22 cellular contexts compared by ENCODE assay signal in genomic region chr15:38134252-38134651, GRCh38.
DNase-seq lines count a peak whose midpoint lies in the region; ATAC-seq and TF ChIP-seq lines count a peak whose summit lies in the region.
"Had no signal": no experiment of that assay in that cellular context is flagged by ENCODE, and none has a peak within 500 bp of the region (broad histone marks: within the 10 kb centered on the region; RNA-seq: fewer than 3 reads in every experiment).

No MANE protein-coding gene starts in this region.

- H3K27ac Mint-ChIP-seq in CD14-positive monocyte (peak overlapping the region in 6 of 7 donors; percentile 14 to 84 (median 51)), memory B cell (no peak overlapping the region), type B pancreatic cell (no peak overlapping the region)
- no peak overlapping the region for H3K27ac Mint-ChIP-seq in activated CD4-positive, alpha-beta T cell treated with anti-CD3 and anti-CD28 coated beads for 36 hours
- H3K27ac Mint-ChIP-seq: CD4-positive, alpha-beta memory T cell; HFFc6 had no signal

- H3K4me3 Mint-ChIP-seq in CD14-positive monocyte (no peak overlapping the region), memory B cell (no peak overlapping the region), type B pancreatic cell (no peak overlapping the region)
- H3K4me3 Mint-ChIP-seq in activated CD4-positive, alpha-beta T cell treated with anti-CD3 and anti-CD28 coated beads for 36 hours, result no peak overlapping the region
- H3K4me3 Mint-ChIP-seq: HFFc6 had no signal

- no peaks in the 10 kb centered on the region for H3K79me2 ChIP-seq in Karpas-422 (ENCODE audit: low read length)

- TF ChIP-seq CTCF in CD14-positive monocyte (IDR thresholded peaks at IDR 0.05), result no peak
- TF ChIP-seq CTCF in adrenal gland (IDR thresholded peaks at IDR 0.05), result no peak
- no peak for TF ChIP-seq CTCF in GM13976 (IDR thresholded peaks at IDR 0.05; ENCODE audit: borderline replicate concordance, control extremely low read depth, extremely low read depth, insufficient read depth, missing control alignments)
- no peak for TF ChIP-seq CTCF in type B pancreatic cell (conservative IDR thresholded peaks at IDR 0.05)

- H3K4me2 ChIP-seq in Karpas-422 (ENCODE audit: low read depth, low read length, poor library complexity, severe bottlenecking), result no peak overlapping the region
- H3K4me2 ChIP-seq: KMS-11, SK-N-SH had no signal

- no peak for TF ChIP-seq POLR2A in adrenal gland (IDR thresholded peaks at IDR 0.05)

- H3K9me3 ChIP-seq in Karpas-422 (ENCODE audit: low read length), result no peaks in the 10 kb centered on the region
- H3K9me3 ChIP-seq in adrenal gland (replicated peaks in 1 of 3), result no peaks in the 10 kb centered on the region
- H3K9me3 ChIP-seq: MG63, SK-N-SH had no signal

- H3K27ac ChIP-seq in Karpas-422 (ENCODE audit: low read length), result no peak overlapping the region
- no peak overlapping the region for H3K27ac ChIP-seq in adrenal gland
- H3K27ac ChIP-seq: KMS-11 had no signal

- H3K27me3 ChIP-seq in Karpas-422 (ENCODE audit: low read length) (no peaks in the 10 kb centered on the region), adrenal gland (no peaks in the 10 kb centered on the region)
- H3K27me3 ChIP-seq: MG63 had no signal

- H3K36me3 Mint-ChIP-seq in CD14-positive monocyte, result no peaks in the 10 kb centered on the region
- H3K36me3 Mint-ChIP-seq in memory B cell, result no peaks in the 10 kb centered on the region
- H3K36me3 Mint-ChIP-seq in activated CD4-positive, alpha-beta T cell treated with anti-CD3 and anti-CD28 coated beads for 36 hours (ENCODE audit: low read depth), result no peaks in the 10 kb centered on the region
- no peaks in the 10 kb centered on the region for H3K36me3 Mint-ChIP-seq in type B pancreatic cell
- H3K36me3 Mint-ChIP-seq: CD4-positive, alpha-beta memory T cell had no signal

- no peaks in the 10 kb centered on the region for H4K20me1 ChIP-seq in Karpas-422 (ENCODE audit: insufficient read depth, low read depth, low read length)

- peaks cover 4 to 12% (median 5%) of the 10 kb centered on the region in 3 donors for H3K27me3 Mint-ChIP-seq in CD14-positive monocyte (ENCODE audit: low read depth in 3 of 3)
- peaks cover 1% of the 10 kb centered on the region for H3K27me3 Mint-ChIP-seq in memory B cell
- H3K27me3 Mint-ChIP-seq in activated CD4-positive, alpha-beta T cell treated with anti-CD3 and anti-CD28 coated beads for 36 hours, result peaks cover 14% of the 10 kb centered on the region
- no peaks in the 10 kb centered on the region for H3K27me3 Mint-ChIP-seq in type B pancreatic cell

- whole genome bisulfite sequencing in adrenal gland, 4 donors, result 42 to 57% (median 44%) methylated on average over 3 of the region's 3 CpGs

- in situ Hi-C loops in GM13976 (cut with MboI; ENCODE audit: low sequenced_read_pairs, unreplicated experiment), result no loop called here

- ATAC-seq in memory B cell (ENCODE audit: low read depth), result peak; percentile 41
- no peak for ATAC-seq in activated CD4-positive, alpha-beta T cell treated with anti-CD3 and anti-CD28 coated beads for 36 hours
- ATAC-seq: Panc1 had no signal

- peaks cover 30% of the 10 kb centered on the region for H3K4me1 ChIP-seq in Karpas-422 (ENCODE audit: low read length)
- H3K4me1 ChIP-seq in adrenal gland (replicated peaks in 1 of 2), result peaks cover 0 to 17% of the 10 kb centered on the region in 2 donors

- H3K4me1 Mint-ChIP-seq in CD14-positive monocyte, result peaks cover 35% of the 10 kb centered on the region
- peaks cover 15% of the 10 kb centered on the region for H3K4me1 Mint-ChIP-seq in memory B cell
- H3K4me1 Mint-ChIP-seq in activated CD4-positive, alpha-beta T cell treated with anti-CD3 and anti-CD28 coated beads for 36 hours, result peaks cover 8% of the 10 kb centered on the region
- H3K4me1 Mint-ChIP-seq in type B pancreatic cell (ENCODE audit: unreplicated experiment), result peaks cover 28% of the 10 kb centered on the region

- CTCF ChIA-PET in activated CD4-positive, alpha-beta T cell treated with anti-CD3 and anti-CD28 coated beads for 36 hours (lab: Charles Lee), result interaction anchor here (1.2 kb wide), 1 partner anchor 131 kb away, joined by 3 read pairs; no protein-coding TSS in a partner anchor

- intact Hi-C loops in CD14-positive monocyte (cut with micrococcal nuclease), result loop anchor here in 1 of 2 donors (5.0 to 10.0 kb wide), 4 partner anchors 47 to 117 kb away; no protein-coding TSS in a partner anchor
- intact Hi-C loops in adrenal gland (cut with DNase I), result no loop called here
- intact Hi-C loops in activated CD4-positive, alpha-beta T cell treated with anti-CD3 and anti-CD28 coated beads for 36 hours (cut with DNase I, micrococcal nuclease), result no loop called here

- no peak overlapping the region for H2AFZ ChIP-seq in Karpas-422 (ENCODE audit: low read length)

- DNase-seq in CD14-positive monocyte (ENCODE audit: low spot score) (peak; percentile 72), Karpas-422 (peak; percentile 57), adrenal gland (peak in 4 of 7 donors; percentile 43 to 60 (median 46)), memory B cell (ENCODE audit: low spot score in 2 of 2) (no peak), GM13976 (ENCODE audit: low spot score) (no peak), NCI-H128 (lab: John Stamatoyannopoulos, UW; ENCODE audit: unreplicated experiment) (no peak), type B pancreatic cell (ENCODE audit: extremely low spot score, unreplicated experiment) (no peak)
- DNase-seq in activated CD4-positive, alpha-beta T cell treated with anti-CD3 and anti-CD28 coated beads for 36 hours, result no peak
- DNase-seq: ACHN; AML-193; Calu3; CD4-positive, alpha-beta memory T cell; DMS53; HFFc6; MG63; NCI-H1436 treated with DMSO at 0.1 percent for 48 hours; NCI-H2081; NCI-H510A treated with DMSO at 0.1 percent for 48 hours; NCI-H82; SK-N-SH had no signal

- H3K4me3 ChIP-seq in Karpas-422 (ENCODE audit: low read length) (no peak overlapping the region), adrenal gland (no peak overlapping the region)
- H3K4me3 ChIP-seq: MG63 had no signal

- H3K36me3 ChIP-seq in Karpas-422 (ENCODE audit: insufficient read depth, low read length), result no peaks in the 10 kb centered on the region
- H3K36me3 ChIP-seq in adrenal gland (replicated peaks in 1 of 2), result no peaks in the 10 kb centered on the region
- H3K36me3 ChIP-seq: MG63 had no signal

- no peaks in the 10 kb centered on the region for H3K9me2 ChIP-seq in Karpas-422 (replicated peaks; ENCODE audit: insufficient read depth, low read length)
- H3K9me2 ChIP-seq: SK-N-SH had no signal

- POLR2A ChIA-PET in activated CD4-positive, alpha-beta T cell treated with anti-CD3 and anti-CD28 coated beads for 36 hours (lab: Charles Lee), result no interaction called here

- H3K9ac ChIP-seq in Karpas-422 (ENCODE audit: low read length), result no peak overlapping the region
- H3K9ac ChIP-seq: KMS-11, SK-N-SH had no signal

- H3K9me3 Mint-ChIP-seq in CD14-positive monocyte (peaks cover 0 to 9% (median 1%) of the 10 kb centered on the region in 7 donors), memory B cell (no peaks in the 10 kb centered on the region), type B pancreatic cell (peaks cover 7% of the 10 kb centered on the region)
- no peaks in the 10 kb centered on the region for H3K9me3 Mint-ChIP-seq in activated CD4-positive, alpha-beta T cell treated with anti-CD3 and anti-CD28 coated beads for 36 hours (ENCODE audit: low read depth)

Comparison
In these comparisons a context has a peak if more than half of its experiments do, and no peak if none do; other contexts are left out.
1. DNase-seq: peak in CD14-positive monocyte (single experiment), Karpas-422 (single experiment) and adrenal gland (4 of 7); none in memory B cell (0 of 2), GM13976 (single experiment), activated CD4-positive, alpha-beta T cell treated with anti-CD3 and anti-CD28 coated beads for 36 hours (single experiment), NCI-H128 (single experiment) and type B pancreatic cell (single experiment).
2. H3K27ac Mint-ChIP-seq: peak in CD14-positive monocyte (6 of 7); none in memory B cell (single experiment), activated CD4-positive, alpha-beta T cell treated with anti-CD3 and anti-CD28 coated beads for 36 hours (single experiment) and type B pancreatic cell (single experiment).